Comparison of ENCODE assay signal across 31 cellular contexts in genomic region chr5:73892218-73892617, GRCh38.
"Had no signal": no experiment of that assay in that cellular context is flagged by ENCODE, and none has a peak within 500 bp of the region (broad histone marks: within the 10 kb centered on the region; RNA-seq: fewer than 3 reads in every experiment).

No MANE protein-coding gene starts in this region.

- H3K9ac ChIP-seq: neural progenitor cell had no signal

- H3K36me3 Mint-ChIP-seq: mesothelial cell of epicardium; naive B cell; natural killer cell; neural progenitor cell; stimulated activated effector memory CD8-positive, alpha-beta T cell treated with anti-CD3 and anti-CD28 coated beads, Interleukin-12 subunit alpha, Interleukin-12 subunit beta, amount 100 ng/mL, for 72 hours had no signal

- H3K9me3 ChIP-seq: left lung, lower lobe of right lung, neutrophil, pancreas, prostate gland, sigmoid colon, spleen, suprapubic skin, thoracic aorta, tibial artery, upper lobe of right lung had no signal

- DNase-seq: hypothalamus; immature natural killer cell; kidney; left colon; left lung; lower lobe of right lung; mesendoderm; naive B cell; natural killer cell; nephron progenitor cell; occipital lobe; posterior cingulate gyrus; retina; right cardiac atrium; sigmoid colon; small intestine; spleen; stimulated activated CD4-positive, alpha-beta T cell treated with anti-CD3 and anti-CD28 coated beads, Interleukin-4, amount 100 ng/mL, for 24 hours; stimulated activated naive CD4-positive, alpha-beta T cell; tibial artery; trophoblast cell; upper lobe of right lung had no signal

- H3K4me2 ChIP-seq: neural progenitor cell had no signal

- H3K27ac Mint-ChIP-seq: immature natural killer cell; mesothelial cell of epicardium; natural killer cell; nephron progenitor cell; neural progenitor cell; stimulated activated effector memory CD8-positive, alpha-beta T cell treated with anti-CD3 and anti-CD28 coated beads, Interleukin-12 subunit alpha, Interleukin-12 subunit beta, amount 100 ng/mL, for 72 hours; stimulated activated naive CD8-positive, alpha-beta T cell treated with anti-CD3 and anti-CD28 coated beads, Interleukin-15, Interleukin-2, amounts not matched to agents 100 ng/mL and 50 ng/mL, for 24 hours had no signal

- H3K4me3 Mint-ChIP-seq: immature natural killer cell; mesothelial cell of epicardium; naive B cell; natural killer cell; nephron progenitor cell; neural progenitor cell; stimulated activated effector memory CD8-positive, alpha-beta T cell treated with anti-CD3 and anti-CD28 coated beads, Interleukin-12 subunit alpha, Interleukin-12 subunit beta, amount 100 ng/mL, for 72 hours; stimulated activated naive CD8-positive, alpha-beta T cell treated with anti-CD3 and anti-CD28 coated beads, Interleukin-15, Interleukin-2, amounts not matched to agents 100 ng/mL and 50 ng/mL, for 24 hours had no signal

- H3K9me3 Mint-ChIP-seq: immature natural killer cell; mesothelial cell of epicardium; natural killer cell; nephron progenitor cell; neural progenitor cell; stimulated activated effector memory CD8-positive, alpha-beta T cell treated with anti-CD3 and anti-CD28 coated beads, Interleukin-12 subunit alpha, Interleukin-12 subunit beta, amount 100 ng/mL, for 72 hours; stimulated activated naive CD8-positive, alpha-beta T cell treated with anti-CD3 and anti-CD28 coated beads, Interleukin-15, Interleukin-2, amounts not matched to agents 100 ng/mL and 50 ng/mL, for 24 hours had no signal

- H3K4me1 Mint-ChIP-seq: immature natural killer cell, mesothelial cell of epicardium, naive B cell had no signal

- ATAC-seq: left colon; left lung; lower lobe of right lung; natural killer cell; pancreas; right cardiac atrium; stimulated activated effector memory CD8-positive, alpha-beta T cell treated with anti-CD3 and anti-CD28 coated beads, Interleukin-12 subunit alpha, Interleukin-12 subunit beta, amount 100 ng/mL, for 72 hours; upper lobe of right lung had no signal

- H3K4me1 ChIP-seq: left lung, lower lobe of right lung, neural progenitor cell, pancreas, prostate gland, sigmoid colon, spleen, suprapubic skin, tibial artery, upper lobe of right lung had no signal

- H2AFZ ChIP-seq: neural progenitor cell had no signal

- H3K27me3 ChIP-seq: left lung, neural progenitor cell, neutrophil, pancreas, sigmoid colon, spleen, suprapubic skin, tibial artery, upper lobe of right lung had no signal

- H3K27ac ChIP-seq: left lung, lower lobe of right lung, neural progenitor cell, neutrophil, pancreas, prostate gland, sigmoid colon, spleen, suprapubic skin, thoracic aorta, tibial artery, upper lobe of right lung had no signal

- H3K4me3 ChIP-seq: left lung, lower lobe of right lung, neural progenitor cell, pancreas, prostate gland, sigmoid colon, spleen, suprapubic skin, thoracic aorta, tibial artery, upper lobe of right lung had no signal

- H3K36me3 ChIP-seq: left lung, neural progenitor cell, neutrophil, prostate gland, sigmoid colon, spleen, thoracic aorta had no signal
